In genomic region chr1:152907686-152908601, GRCh38 we compare ENCODE assay signal across 15 cellular contexts. TPM values are rescaled to one million over a fixed set of nuclear protein-coding genes. Genes with fewer than 3 reads are reported as not detected.
DNase-seq lines count a peak whose midpoint lies in the region; ATAC-seq lines count a peak whose summit lies in the region.
"Had no signal": no experiment of that assay in that cellular context is flagged by ENCODE, and none has a peak within 500 bp of the region (broad histone marks: within the 10 kb centered on the region; RNA-seq: fewer than 3 reads in every experiment).

A gene with protein sequence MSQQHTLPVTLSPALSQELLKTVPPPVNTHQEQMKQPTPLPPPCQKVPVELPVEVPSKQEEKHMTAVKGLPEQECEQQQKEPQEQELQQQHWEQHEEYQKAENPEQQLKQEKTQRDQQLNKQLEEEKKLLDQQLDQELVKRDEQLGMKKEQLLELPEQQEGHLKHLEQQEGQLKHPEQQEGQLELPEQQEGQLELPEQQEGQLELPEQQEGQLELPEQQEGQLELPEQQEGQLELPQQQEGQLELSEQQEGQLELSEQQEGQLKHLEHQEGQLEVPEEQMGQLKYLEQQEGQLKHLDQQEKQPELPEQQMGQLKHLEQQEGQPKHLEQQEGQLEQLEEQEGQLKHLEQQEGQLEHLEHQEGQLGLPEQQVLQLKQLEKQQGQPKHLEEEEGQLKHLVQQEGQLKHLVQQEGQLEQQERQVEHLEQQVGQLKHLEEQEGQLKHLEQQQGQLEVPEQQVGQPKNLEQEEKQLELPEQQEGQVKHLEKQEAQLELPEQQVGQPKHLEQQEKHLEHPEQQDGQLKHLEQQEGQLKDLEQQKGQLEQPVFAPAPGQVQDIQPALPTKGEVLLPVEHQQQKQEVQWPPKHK (plus strand): TSS chr1:152908546. CDS start chr1:152909798, 1,252 bp downstream.

- H3K36me3 Mint-ChIP-seq in activated T-helper 2 cell treated with anti-CD3 and anti-CD28 coated beads, Interferon-gamma antibody, Interleukin-2, Interleukin-4, amounts not matched to agents 10 μg/mL and 5 μg/mL and 100 μg/mL, durations not matched to agents 14 hours and 24 hours and 36 hours (ENCODE audit: low read depth), result no peaks in the 10 kb centered on the region
- no peaks in the 10 kb centered on the region for H3K36me3 Mint-ChIP-seq in stimulated activated memory B cell treated with anti-CD40 and anti-IgM and Interleukin-4, amounts not matched to agents 10 μg/mL and 1 μg/mL and 100 μg/mL, for 72 hours

- peaks cover 3% of the 10 kb centered on the region for H3K27me3 Mint-ChIP-seq in activated T-helper 2 cell treated with anti-CD3 and anti-CD28 coated beads, Interferon-gamma antibody, Interleukin-2, Interleukin-4, amounts not matched to agents 10 μg/mL and 5 μg/mL and 100 μg/mL, durations not matched to agents 14 hours and 24 hours and 36 hours (ENCODE audit: low read depth)
- H3K27me3 Mint-ChIP-seq in stimulated activated memory B cell treated with anti-CD40 and anti-IgM and Interleukin-4, amounts not matched to agents 10 μg/mL and 1 μg/mL and 100 μg/mL, for 72 hours, result peaks cover 52% of the 10 kb centered on the region

- H3K27ac Mint-ChIP-seq in activated T-helper 2 cell treated with anti-CD3 and anti-CD28 coated beads, Interferon-gamma antibody, Interleukin-2, Interleukin-4, amounts not matched to agents 10 μg/mL and 5 μg/mL and 100 μg/mL, durations not matched to agents 14 hours and 24 hours and 36 hours, result peak within 1 kb of the TSS; percentile 6
- no peak within 1 kb of the TSS for H3K27ac Mint-ChIP-seq in stimulated activated memory B cell treated with anti-CD40 and anti-IgM and Interleukin-4, amounts not matched to agents 10 μg/mL and 1 μg/mL and 100 μg/mL, for 72 hours

- peak; percentile 51 for ATAC-seq in GM18499 (IDR thresholded peaks at IDR 0.05; ENCODE audit: insufficient read depth, unreplicated experiment)
- ATAC-seq in HG02852 (IDR thresholded peaks at IDR 0.05; ENCODE audit: unreplicated experiment), result peak; percentile 71
- peak; percentile 83 for ATAC-seq in stimulated activated memory B cell treated with anti-CD40 and anti-IgM and Interleukin-4, amounts not matched to agents 10 μg/mL and 1 μg/mL and 100 μg/mL, for 72 hours
- ATAC-seq: gastroesophageal sphincter, HepG2, left colon had no signal

- no peaks in the 10 kb centered on the region for H3K9me3 Mint-ChIP-seq in activated T-helper 2 cell treated with anti-CD3 and anti-CD28 coated beads, Interferon-gamma antibody, Interleukin-2, Interleukin-4, amounts not matched to agents 10 μg/mL and 5 μg/mL and 100 μg/mL, durations not matched to agents 14 hours and 24 hours and 36 hours
- peaks cover 6% of the 10 kb centered on the region for H3K9me3 Mint-ChIP-seq in stimulated activated memory B cell treated with anti-CD40 and anti-IgM and Interleukin-4, amounts not matched to agents 10 μg/mL and 1 μg/mL and 100 μg/mL, for 72 hours

- H3K4me3 Mint-ChIP-seq in activated T-helper 2 cell treated with anti-CD3 and anti-CD28 coated beads, Interferon-gamma antibody, Interleukin-2, Interleukin-4, amounts not matched to agents 10 μg/mL and 5 μg/mL and 100 μg/mL, durations not matched to agents 14 hours and 24 hours and 36 hours (ENCODE audit: low read depth), result no peak within 1 kb of the TSS
- H3K4me3 Mint-ChIP-seq in stimulated activated memory B cell treated with anti-CD40 and anti-IgM and Interleukin-4, amounts not matched to agents 10 μg/mL and 1 μg/mL and 100 μg/mL, for 72 hours, result no peak within 1 kb of the TSS

- intact Hi-C loops in activated T-helper 2 cell treated with anti-CD3 and anti-CD28 coated beads, Interferon-gamma antibody, Interleukin-2, Interleukin-4, amounts not matched to agents 10 μg/mL and 5 μg/mL and 100 μg/mL, durations not matched to agents 14 hours and 24 hours and 36 hours (cut with micrococcal nuclease), result no loop called here

- H3K4me1 Mint-ChIP-seq in activated T-helper 2 cell treated with anti-CD3 and anti-CD28 coated beads, Interferon-gamma antibody, Interleukin-2, Interleukin-4, amounts not matched to agents 10 μg/mL and 5 μg/mL and 100 μg/mL, durations not matched to agents 14 hours and 24 hours and 36 hours (ENCODE audit: low read depth), result peaks cover 6% of the 10 kb centered on the region
- H3K4me1 Mint-ChIP-seq in stimulated activated memory B cell treated with anti-CD40 and anti-IgM and Interleukin-4, amounts not matched to agents 10 μg/mL and 1 μg/mL and 100 μg/mL, for 72 hours, result peaks cover 8% of the 10 kb centered on the region

- no peak for DNase-seq in activated T-helper 2 cell treated with anti-CD3 and anti-CD28 coated beads, Interferon-gamma antibody, Interleukin-2, Interleukin-4, amounts not matched to agents 10 μg/mL and 5 μg/mL and 100 μg/mL, durations not matched to agents 14 hours and 24 hours and 36 hours (ENCODE audit: low spot score)
- DNase-seq in LoVo (ENCODE audit: low spot score) (no peak), NCI-H1436 treated with DMSO at 0.1 percent for 48 hours (lab: John Stamatoyannopoulos, UW) (no peak)
- no peak for DNase-seq in activated CD4-positive, CD25-positive, alpha-beta regulatory T cell (lab: John Stamatoyannopoulos, UW)
- DNase-seq: activated CD8-positive, alpha-beta memory T cell treated with anti-CD3 and anti-CD28 coated beads for 24 hours; left colon; NCI-H1694; stimulated activated CD4-positive, alpha-beta T cell treated with anti-CD3 and anti-CD28 coated beads, Interleukin-15, amount 100 ng/mL, for 24 hours; T-helper 1 cell had no signal

RNA-seq across cellular contexts. Expression of the gene that starts here (rescaled TPM):
- not detected in 2 replicates for total RNA-seq in activated T-helper 2 cell treated with anti-CD3 and anti-CD28 coated beads, Interferon-gamma antibody, Interleukin-2, Interleukin-4, amounts not matched to agents 10 μg/mL and 5 μg/mL and 100 μg/mL, durations not matched to agents 14 hours and 24 hours and 36 hours
- total RNA-seq: dermis microvascular lymphatic vessel endothelial cell, HepG2, left colon had no signal
